Comparison of ENCODE assay signal across 8 cellular contexts in the genomic region with DNA sequence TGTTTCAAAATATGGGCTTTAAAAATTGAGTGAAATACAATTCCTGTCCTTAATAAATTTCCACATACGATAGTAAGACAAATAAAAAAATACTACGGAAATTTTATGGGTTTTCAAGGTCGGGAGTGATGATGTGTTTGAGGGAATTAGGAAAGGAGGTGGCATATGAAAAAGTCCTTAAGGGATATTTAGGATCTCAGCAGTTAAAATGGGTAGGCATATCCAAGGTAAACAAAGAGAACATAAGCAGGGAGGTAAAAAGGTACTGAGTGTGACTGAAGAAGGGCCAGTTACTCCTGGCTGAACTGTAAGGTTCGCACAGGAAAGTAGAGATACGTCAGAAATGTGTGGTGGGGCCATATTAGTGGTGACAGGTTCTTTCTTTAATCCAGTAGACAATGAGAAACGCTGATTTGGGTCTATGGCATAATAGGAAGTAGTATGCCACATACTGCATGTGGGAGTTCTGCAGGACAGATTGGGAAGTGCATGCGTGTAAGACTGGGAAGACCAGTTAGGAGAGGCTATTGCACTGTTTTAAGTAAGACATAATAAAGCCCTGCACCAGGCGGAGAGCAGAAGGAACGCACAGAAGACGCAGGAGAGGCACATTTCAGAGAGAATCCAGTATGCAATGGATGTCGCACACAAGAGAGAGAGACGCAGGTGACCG.
DNase-seq lines count a peak whose midpoint lies in the region; ATAC-seq and TF ChIP-seq lines count a peak whose summit lies in the region.

No MANE protein-coding gene starts in this region.

- H3K4me1 ChIP-seq in ES-I3 (ENCODE audit: insufficient read depth, low read length) (peaks cover 10% of the 10 kb centered on the region), iPS DF 6.9 (ENCODE audit: control insufficient read depth, insufficient read depth, low read length) (no peaks in the 10 kb centered on the region; the same call in 1 of the 2 replicates)

- H3K9me3 ChIP-seq in ES-I3 (ENCODE audit: control insufficient read depth, insufficient read depth, low read length) (no peaks in the 10 kb centered on the region), iPS DF 6.9 (ENCODE audit: control insufficient read depth, insufficient read depth, low read length) (no peaks in the 10 kb centered on the region)

- ATAC-seq in HG02642 (IDR thresholded peaks at IDR 0.05; ENCODE audit: poor library complexity, unreplicated experiment) (peak; percentile 3), HG03571 (IDR thresholded peaks at IDR 0.05; ENCODE audit: unreplicated experiment) (no peak)

- peak overlapping the region; percentile 74 for H3K9ac ChIP-seq in ES-I3 (ENCODE audit: low read depth, low read length)

- TF ChIP-seq CTCF in retinal pigment epithelial cell (conservative IDR thresholded peaks at IDR 0.05; ENCODE audit: low read depth, low read length): peak; percentile 52

- H3K36me3 ChIP-seq in ES-I3 (ENCODE audit: insufficient read depth, low read length) (peaks cover 4% of the 10 kb centered on the region; the same call in 1 of the 2 replicates), iPS DF 6.9 (ENCODE audit: control insufficient read depth, insufficient read depth, low read length) (no peaks in the 10 kb centered on the region)

- H3K27ac ChIP-seq in iPS DF 6.9 (ENCODE audit: low read length): peak overlapping the region; percentile 38

- DNase-seq in NCI-H446 treated with DMSO at 0.1 percent for 48 hours (lab: John Stamatoyannopoulos, UW) (peak; percentile 73), astrocyte of the hippocampus (ENCODE audit: low read depth, low spot score) (peak; percentile 79), iPS DF 6.9 (ENCODE audit: low read depth, low spot score) (no peak), retinal pigment epithelial cell (ENCODE audit: low read depth) (peak; percentile 76), putamen (ENCODE audit: low spot score) (no peak)

- H3K27me3 ChIP-seq in iPS DF 6.9 (ENCODE audit: control insufficient read depth, insufficient read depth, low read length): no peaks in the 10 kb centered on the region

- H3K4me3 ChIP-seq in iPS DF 6.9 (ENCODE audit: low read length) (peak overlapping the region; percentile 40; the same call in 1 of the 2 replicates), retinal pigment epithelial cell (ENCODE audit: low read length) (peak overlapping the region; percentile 85)

- WGBS in iPS DF 6.9 (ENCODE audit: insufficient coverage, insufficient read length): 100% methylated on average over 2 of the region's 13 CpGs

Comparison
In these comparisons a context has a peak if more than half of its experiments do, and no peak if none do; other contexts are left out.
1. DNase-seq: peak in NCI-H446 treated with DMSO at 0.1 percent for 48 hours (single experiment), astrocyte of the hippocampus (single experiment) and retinal pigment epithelial cell (single experiment); none in iPS DF 6.9 (single experiment) and putamen (single experiment).